In genomic region chr16:1812732-1813163, GRCh38 we compare ENCODE assay signal across 8 cellular contexts. TPM values are rescaled to one million over a fixed set of nuclear protein-coding genes. Genes with fewer than 3 reads are reported as not detected.
A peak's percentile ranks its signal among the peaks of the same experiment; 100 is the strongest.
DNase-seq lines count a peak whose midpoint lies in the region; ATAC-seq and TF ChIP-seq lines count a peak whose summit lies in the region.

No MANE protein-coding gene starts in this region.

- peaks cover 9% of the 10 kb centered on the region for H3K36me3 Mint-ChIP-seq in neural progenitor cell

- no peaks in the 10 kb centered on the region for H3K9me3 ChIP-seq in neural progenitor cell (ENCODE audit: low read depth)
- H3K9me3 ChIP-seq in upper lobe of left lung = no peaks in the 10 kb centered on the region

- H3K4me2 ChIP-seq in neural progenitor cell = no peak overlapping the region

- no peak for TF ChIP-seq POLR2A in upper lobe of left lung (IDR thresholded peaks at IDR 0.05)

- H3K4me1 Mint-ChIP-seq in neural progenitor cell = no peaks in the 10 kb centered on the region

- H3K36me3 ChIP-seq in neural progenitor cell (no peaks in the 10 kb centered on the region), upper lobe of left lung (peaks cover 22 to 69% (median 55%) of the 10 kb centered on the region in 4 donors)

- TF ChIP-seq CTCF in neural progenitor cell (IDR thresholded peaks at IDR 0.05) (peak; percentile 59), upper lobe of left lung (IDR thresholded peaks at IDR 0.05) (peak; percentile 19 to 71 (median 49))

- no peak for TF ChIP-seq EP300 in upper lobe of left lung (IDR thresholded peaks at IDR 0.05)

- no peaks in the 10 kb centered on the region for H3K4me1 ChIP-seq in neural progenitor cell
- peaks cover 3 to 8% (median 4%) of the 10 kb centered on the region in 4 donors for H3K4me1 ChIP-seq in upper lobe of left lung

- H3K4me3 Mint-ChIP-seq in neural progenitor cell = no peak overlapping the region

- DNase-seq in DMS79 treated with DMSO at 0.1 percent for 48 hours (lab: John Stamatoyannopoulos, UW) (peak; percentile 5), DMS79 (lab: John Stamatoyannopoulos, UW) (no peak), NCI-H345 treated with DMSO at 0.1 percent for 48 hours (lab: John Stamatoyannopoulos, UW; ENCODE audit: unreplicated experiment) (peak; percentile 66), activated T-cell treated with anti-CD3 and anti-CD28 coated beads for 24 hours (ENCODE audit: low read depth) (peak; percentile 30), neural progenitor cell (ENCODE audit: low spot score) (peak; percentile 69), upper lobe of left lung (peak; percentile 87 to 91), cortex of kidney (lab: John Stamatoyannopoulos, UW) (no peak)

- H4K20me1 ChIP-seq in neural progenitor cell (ENCODE audit: low read depth) = no peaks in the 10 kb centered on the region

- no peak overlapping the region for H3K27ac Mint-ChIP-seq in neural progenitor cell

- H3K9ac ChIP-seq in neural progenitor cell = no peak overlapping the region

- WGBS in upper lobe of left lung, 2 donors = 25 to 35% methylated on average over 11 to 15 of the region's 17 CpGs

- H3K4me3 ChIP-seq in neural progenitor cell (no peak overlapping the region), upper lobe of left lung (no peak overlapping the region)

- H3K9me3 Mint-ChIP-seq in neural progenitor cell = no peaks in the 10 kb centered on the region

- ATAC-seq in esophagus mucosa (peak; percentile 72), upper lobe of left lung (ENCODE audit: low FRiP score in 2 of 2) (peak; percentile 86 to 92)

- H3K79me2 ChIP-seq in neural progenitor cell (ENCODE audit: low read depth) = no peaks in the 10 kb centered on the region

- H3K27me3 Mint-ChIP-seq in neural progenitor cell (ENCODE audit: insufficient read depth, low read depth) = no peaks in the 10 kb centered on the region

- H3F3A ChIP-seq in neural progenitor cell (ENCODE audit: low read depth) = peaks cover 5% of the 10 kb centered on the region

- H3K27me3 ChIP-seq in neural progenitor cell (no peaks in the 10 kb centered on the region), upper lobe of left lung (no peaks in the 10 kb centered on the region)

- H3K27ac ChIP-seq in neural progenitor cell (no peak overlapping the region), upper lobe of left lung (no peak overlapping the region)

- H2AFZ ChIP-seq in neural progenitor cell (replicated peaks) = no peak overlapping the region

RNA-seq across cellular contexts. Expression of gene HAGH, which starts 13.9 kb away (rescaled TPM):
- total RNA-seq in esophagus mucosa = 16.9 TPM
- total RNA-seq in neural progenitor cell (ENCODE audit: low replicate concordance) = 38.3 and 72.1 TPM in 2 replicates
- 100 to 1,000 TPM in 5 of 6 donors, 10 to 100 TPM in 1; 84.5 to 251 (median 122) TPM for total RNA-seq in upper lobe of left lung

RNA-seq across cellular contexts. Expression of gene FAHD1, which starts 14.3 kb away (rescaled TPM):
- 28.1 TPM for total RNA-seq in esophagus mucosa
- 18.5 and 21.6 TPM in 2 replicates for total RNA-seq in neural progenitor cell (ENCODE audit: low replicate concordance)
- total RNA-seq in upper lobe of left lung = 10 to 100 TPM; 22.1 to 42.1 (median 32.6) TPM

RNA-seq across cellular contexts. Expression of gene IGFALS, which starts 19.2 kb away (rescaled TPM):
- total RNA-seq in esophagus mucosa (not detected), neural progenitor cell (ENCODE audit: low replicate concordance) (not detected in 2 replicates), upper lobe of left lung (10 to 100 TPM in 1 of 6 donors, 1 to 10 TPM in 5; 1.0 to 11.5 (median 3.1) TPM)

RNA-seq across cellular contexts. Expression of gene NUBP2, which starts 30.0 kb away (rescaled TPM):
- total RNA-seq in esophagus mucosa (45.6 TPM), neural progenitor cell (ENCODE audit: low replicate concordance) (22.8 and 77.7 TPM in 2 replicates), upper lobe of left lung (10 to 100 TPM; 53.2 to 85.6 (median 60.5) TPM)

RNA-seq across cellular contexts. Expression of gene SPSB3, which starts 30.4 kb away (rescaled TPM):
- total RNA-seq in esophagus mucosa = 23.5 TPM
- total RNA-seq in neural progenitor cell (ENCODE audit: low replicate concordance) = 18.7 and 53.4 TPM in 2 replicates
- 100 to 1,000 TPM in 2 of 6 donors, 10 to 100 TPM in 4; 46.2 to 234 (median 64.4) TPM for total RNA-seq in upper lobe of left lung

Comparison
In these comparisons a context has a peak if more than half of its experiments do, and no peak if none do; other contexts are left out.
1. DNase-seq: peak in DMS79 treated with DMSO at 0.1 percent for 48 hours (single experiment), NCI-H345 treated with DMSO at 0.1 percent for 48 hours (single experiment), activated T-cell treated with anti-CD3 and anti-CD28 coated beads for 24 hours (single experiment), neural progenitor cell (single experiment) and upper lobe of left lung (2 of 2); none in DMS79 (single experiment) and cortex of kidney (single experiment).